22 cellular contexts compared by ENCODE assay signal in the genomic region with DNA sequence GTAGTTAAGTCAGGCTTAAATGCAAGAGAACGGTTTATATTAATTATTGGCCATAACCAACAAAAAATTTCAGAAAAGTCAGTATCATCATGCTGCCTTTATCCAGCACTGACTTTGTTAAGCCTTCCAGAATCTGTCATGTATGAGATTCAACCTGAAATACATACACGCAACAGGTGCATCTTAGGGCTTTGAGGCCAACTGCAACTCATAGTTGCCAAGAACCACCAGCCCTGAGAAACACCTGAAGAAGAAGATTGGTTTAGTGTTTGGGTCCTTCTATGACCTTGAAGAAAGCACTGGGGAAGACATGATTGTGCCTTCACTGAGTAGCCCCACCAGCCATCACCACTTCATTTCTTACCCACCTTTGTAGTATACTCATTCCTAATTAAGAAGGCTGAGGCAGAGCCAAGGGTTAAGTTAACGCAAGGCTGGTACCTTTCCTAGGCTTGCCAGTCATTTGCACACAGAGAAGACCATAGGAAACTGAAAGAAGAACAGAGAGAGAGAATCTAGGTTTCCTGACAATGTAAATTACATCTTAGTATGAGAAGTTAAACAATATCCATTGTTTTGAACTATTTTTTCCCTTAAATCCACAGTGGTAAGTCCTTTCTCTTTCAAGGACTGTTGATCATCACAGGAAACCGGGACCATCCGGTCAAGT.
DNase-seq lines count a peak whose midpoint lies in the region; ATAC-seq, FAIRE-seq and TF ChIP-seq lines count a peak whose summit lies in the region.
"Had no signal": no experiment of that assay in that cellular context is flagged by ENCODE, and none has a peak within 500 bp of the region (broad histone marks: within the 10 kb centered on the region; RNA-seq: fewer than 3 reads in every experiment).

No MANE protein-coding gene starts in this region.

- no peaks in the 10 kb centered on the region for H3K79me2 ChIP-seq in GM12878 (ENCODE audit: control insufficient read depth, insufficient read depth, low read length)

- H3K36me3 Mint-ChIP-seq in activated CD4-positive, alpha-beta T cell treated with anti-CD3 and anti-CD28 coated beads, Interleukin-2, amount 10 ng/mL, durations not matched to agents 24 days and 14 days (ENCODE audit: low read depth), result no peaks in the 10 kb centered on the region
- H3K36me3 Mint-ChIP-seq: activated naive CD4-positive, alpha-beta T cell treated with anti-CD3 and anti-CD28 coated beads, Interleukin-2, amount 50 U/mL, for 24 hours; stimulated activated memory B cell treated with anti-CD40 and anti-IgM and Interleukin-4, amounts not matched to agents 10 μg/mL and 1 μg/mL and 100 μg/mL, for 72 hours; T-cell had no signal

- H3K4me2 ChIP-seq in GM12878 (ENCODE audit: control insufficient read depth, insufficient read depth), result peak overlapping the region; percentile 28
- H3K4me2 ChIP-seq: BLaER1 treated with 17β-estradiol and CSF1 and Interleukin-3, amounts not matched to agents 10 nM and 100 nM had no signal

- peak; percentile 39 for ATAC-seq in HG02610 (IDR thresholded peaks at IDR 0.05; ENCODE audit: unreplicated experiment)
- ATAC-seq in GM12878, result peak; percentile 42; the same call in 2 of the 3 replicates
- ATAC-seq: gastroesophageal sphincter; K562; left ventricle myocardium superior; stimulated activated memory B cell treated with anti-CD40 and anti-IgM and Interleukin-4, amounts not matched to agents 10 μg/mL and 1 μg/mL and 100 μg/mL, for 72 hours; T-cell had no signal

- H3K4me1 Mint-ChIP-seq in activated CD4-positive, alpha-beta T cell treated with anti-CD3 and anti-CD28 coated beads, Interleukin-2, amount 10 ng/mL, durations not matched to agents 24 days and 14 days, result no peaks in the 10 kb centered on the region
- H3K4me1 Mint-ChIP-seq: activated CD4-positive, alpha-beta memory T cell treated with anti-CD3 and anti-CD28 coated beads, Interleukin-2, amount 10 ng/mL, durations not matched to agents 7 days and 5 days; activated naive CD4-positive, alpha-beta T cell treated with anti-CD3 and anti-CD28 coated beads, Interleukin-2, amount 50 U/mL, for 24 hours had no signal

- no peaks in the 10 kb centered on the region for H4K20me1 ChIP-seq in GM12878 (ENCODE audit: control insufficient read depth, insufficient read depth)
- H4K20me1 ChIP-seq: BLaER1 treated with 17β-estradiol and CSF1 and Interleukin-3, amounts not matched to agents 10 nM and 100 nM had no signal

- H3K4me3 Mint-ChIP-seq in activated CD4-positive, alpha-beta T cell treated with anti-CD3 and anti-CD28 coated beads, Interleukin-2, amount 10 ng/mL, durations not matched to agents 24 days and 14 days, result no peak overlapping the region
- H3K4me3 Mint-ChIP-seq: activated CD4-positive, alpha-beta memory T cell treated with anti-CD3 and anti-CD28 coated beads, Interleukin-2, amount 10 ng/mL, durations not matched to agents 7 days and 5 days; activated naive CD4-positive, alpha-beta T cell treated with anti-CD3 and anti-CD28 coated beads, Interleukin-2, amount 50 U/mL, for 24 hours; stimulated activated memory B cell treated with anti-CD40 and anti-IgM and Interleukin-4, amounts not matched to agents 10 μg/mL and 1 μg/mL and 100 μg/mL, for 72 hours; T-cell had no signal

- RAD21 ChIA-PET in GM12878 (lab: Charles Lee; ENCODE audit: unreplicated experiment), result no interaction called here

- H3K27me3 Mint-ChIP-seq in activated CD4-positive, alpha-beta T cell treated with anti-CD3 and anti-CD28 coated beads, Interleukin-2, amount 10 ng/mL, durations not matched to agents 24 days and 14 days, result peaks cover 47% of the 10 kb centered on the region

- peak; percentile 22 for DNase-seq in activated CD4-positive, alpha-beta T cell treated with anti-CD3 and anti-CD28 coated beads, Interleukin-2, amount 10 ng/mL, durations not matched to agents 24 days and 14 days
- DNase-seq in activated CD4-positive, alpha-beta T cell treated with anti-CD3 and anti-CD28 coated beads for 4 hours, result no peak
- DNase-seq in GM12878 (ENCODE audit: low read depth, low spot score), result no peak
- peak; percentile 21 for DNase-seq in superior temporal gyrus (ENCODE audit: extremely low spot score)
- DNase-seq in amniotic stem cell (lab: John Stamatoyannopoulos, UW), result no peak
- no peak for DNase-seq in NK-92 (lab: John Stamatoyannopoulos, UW; ENCODE audit: unreplicated experiment)
- DNase-seq in left ventricle myocardium inferior, result no peak
- DNase-seq: 8988T; activated CD4-positive, alpha-beta memory T cell treated with anti-CD3 and anti-CD28 coated beads, Interleukin-2, amount 10 ng/mL, durations not matched to agents 7 days and 5 days; activated T-cell treated with anti-CD3 and anti-CD28 coated beads, Interleukin-2, amount 50 U/mL, for 48 hours; cortex of kidney; GF-D8; left ventricle myocardium superior; NCI-H1930; T-cell; tibial artery had no signal

- H2AFZ ChIP-seq in GM12878 (ENCODE audit: control insufficient read depth, low read depth, low read length), result no peak overlapping the region; the same call in 1 of the 2 replicates

- in situ Hi-C loops in GM12878 (cut with MboI), result no loop called here

- SMC1A ChIA-PET in GM12878 (lab: Charles Lee; ENCODE audit: uncharacterized antibody, unreplicated experiment), result no interaction called here

- no peak overlapping the region for H3K27ac ChIP-seq in GM12878 (ENCODE audit: control insufficient read depth, insufficient read depth)
- H3K27ac ChIP-seq in left ventricle myocardium inferior (replicated peaks), result no peak overlapping the region
- H3K27ac ChIP-seq: BLaER1 treated with 17β-estradiol and CSF1 and Interleukin-3, amounts not matched to agents 10 nM and 100 nM; gastroesophageal sphincter; tibial artery had no signal

- H3K4me3 ChIP-seq in GM12878, result 0 out of 2 replicates have a peak overlapping the region, but pooled peaks have one; percentile 17
- H3K4me3 ChIP-seq in left ventricle myocardium inferior, result no peak overlapping the region
- H3K4me3 ChIP-seq: BLaER1 treated with 17β-estradiol and CSF1 and Interleukin-3, amounts not matched to agents 10 nM and 100 nM; gastroesophageal sphincter; K562; tibial artery had no signal

- TF ChIP-seq CTCF in GM12878 (IDR thresholded peaks at IDR 0.05 in 2 of 3, conservative IDR thresholded peaks at IDR 0.05 in 1 of 3; ENCODE audit: control insufficient read depth in 2 of 3, extremely low read depth in 1 of 3, insufficient read depth in 1 of 3, low read depth in 3 of 3, low read length in 3 of 3) (no peak), left ventricle myocardium inferior (IDR thresholded peaks at IDR 0.05; ENCODE audit: borderline replicate concordance) (no peak)

- H3K9me3 ChIP-seq in GM12878 (replicated peaks; ENCODE audit: control insufficient read depth, insufficient read depth, low read length) (no peaks in the 10 kb centered on the region; the same call in 2 of the 3 replicates), left ventricle myocardium inferior (replicated peaks) (no peaks in the 10 kb centered on the region)
- H3K9me3 ChIP-seq: gastroesophageal sphincter, tibial artery had no signal

- CTCF ChIA-PET in GM12878 (lab: Yijun Ruan, JAX), result no interaction called here

- H3K27me3 ChIP-seq in GM12878 (replicated peaks in 1 of 2; ENCODE audit: control insufficient read depth in 2 of 2, insufficient read depth in 2 of 2, low read length in 1 of 2) (no peaks in the 10 kb centered on the region), left ventricle myocardium inferior (ENCODE audit: low read depth) (peaks cover 44% of the 10 kb centered on the region)
- H3K27me3 ChIP-seq: BLaER1 treated with 17β-estradiol and CSF1 and Interleukin-3, amounts not matched to agents 10 nM and 100 nM; tibial artery had no signal

- TF ChIP-seq RAD21 in GM12878 (IDR thresholded peaks at IDR 0.05; ENCODE audit: insufficient read depth, low read depth, low read length), result no peak

- H3K27ac Mint-ChIP-seq in activated CD4-positive, alpha-beta T cell treated with anti-CD3 and anti-CD28 coated beads, Interleukin-2, amount 10 ng/mL, durations not matched to agents 24 days and 14 days, result no peak overlapping the region
- H3K27ac Mint-ChIP-seq: activated CD4-positive, alpha-beta memory T cell treated with anti-CD3 and anti-CD28 coated beads, Interleukin-2, amount 10 ng/mL, durations not matched to agents 7 days and 5 days; activated naive CD4-positive, alpha-beta T cell treated with anti-CD3 and anti-CD28 coated beads, Interleukin-2, amount 50 U/mL, for 24 hours; stimulated activated memory B cell treated with anti-CD40 and anti-IgM and Interleukin-4, amounts not matched to agents 10 μg/mL and 1 μg/mL and 100 μg/mL, for 72 hours; T-cell had no signal

- POLR2A ChIA-PET in GM12878 (lab: Charles Lee), result no interaction called here

- no peaks in the 10 kb centered on the region for H3K9me3 Mint-ChIP-seq in activated CD4-positive, alpha-beta T cell treated with anti-CD3 and anti-CD28 coated beads, Interleukin-2, amount 10 ng/mL, durations not matched to agents 24 days and 14 days
- H3K9me3 Mint-ChIP-seq: activated CD4-positive, alpha-beta memory T cell treated with anti-CD3 and anti-CD28 coated beads, Interleukin-2, amount 10 ng/mL, durations not matched to agents 7 days and 5 days; activated naive CD4-positive, alpha-beta T cell treated with anti-CD3 and anti-CD28 coated beads, Interleukin-2, amount 50 U/mL, for 24 hours; T-cell had no signal

- WGBS in GM12878 (ENCODE audit: insufficient coverage, insufficient replicate concordance, low lambda C conversion rate, missing lambda C conversion rate), result 48% methylated on average over 5 of the region's 5 CpGs

- no peak overlapping the region for H3K9ac ChIP-seq in GM12878 (ENCODE audit: control insufficient read depth, insufficient read depth, low read length)
- H3K9ac ChIP-seq: BLaER1 treated with 17β-estradiol and CSF1 and Interleukin-3, amounts not matched to agents 10 nM and 100 nM had no signal

- BruUV-seq in GM12878 (replicated peaks; lab: Mats Ljungman, UMichigan), result no TSS peak

- H3K36me3 ChIP-seq in GM12878 (ENCODE audit: control insufficient read depth in 2 of 2, insufficient read depth in 2 of 2, low read length in 1 of 2) (no peaks in the 10 kb centered on the region), left ventricle myocardium inferior (no peaks in the 10 kb centered on the region)
- H3K36me3 ChIP-seq: BLaER1 treated with 17β-estradiol and CSF1 and Interleukin-3, amounts not matched to agents 10 nM and 100 nM; gastroesophageal sphincter; tibial artery had no signal

- intact Hi-C loops in activated CD4-positive, alpha-beta T cell treated with anti-CD3 and anti-CD28 coated beads, Interleukin-2, amount 10 ng/mL, durations not matched to agents 24 days and 14 days (cut with micrococcal nuclease), result no loop called here
- intact Hi-C loops in GM12878 (cut with micrococcal nuclease; ENCODE audit: unreplicated experiment), result no loop called here
- intact Hi-C loops in left ventricle myocardium inferior (cut with micrococcal nuclease), result no loop called here

- no peak for TF ChIP-seq EP300 in GM12878 (IDR thresholded peaks at IDR 0.05; ENCODE audit: borderline replicate concordance in 1 of 2, control insufficient read depth in 1 of 2, low read depth in 2 of 2, low read length in 2 of 2)

- no peak for TF ChIP-seq POLR2A in GM12878 (IDR thresholded peaks at IDR 0.05; ENCODE audit: low read depth, low read length)

- H3K4me1 ChIP-seq in GM12878 (ENCODE audit: control insufficient read depth, insufficient read depth, low read length) (peaks cover 16% of the 10 kb centered on the region), left ventricle myocardium inferior (no peaks in the 10 kb centered on the region)
- H3K4me1 ChIP-seq: gastroesophageal sphincter, tibial artery had no signal

- FAIRE-seq in GM12878 (lab: Jason Lieb, UNC), result peak; percentile 31
- FAIRE-seq: K562 had no signal

Comparison
In these comparisons a context has a peak if more than half of its experiments do, and no peak if none do; other contexts are left out.
1. DNase-seq: peak in activated CD4-positive, alpha-beta T cell treated with anti-CD3 and anti-CD28 coated beads, Interleukin-2, amount 10 ng/mL, durations not matched to agents 24 days and 14 days (single experiment) and superior temporal gyrus (single experiment); none in activated CD4-positive, alpha-beta T cell treated with anti-CD3 and anti-CD28 coated beads for 4 hours (0 of 2), GM12878 (single experiment), amniotic stem cell (single experiment), NK-92 (single experiment) and left ventricle myocardium inferior (single experiment).